Comparison of ENCODE assay signal across 16 cellular contexts in genomic region chr13:59687028-59687427, GRCh38.
DNase-seq lines count a peak whose midpoint lies in the region; ATAC-seq, FAIRE-seq and TF ChIP-seq lines count a peak whose summit lies in the region.
"Had no signal": no experiment of that assay in that cellular context is flagged by ENCODE, and none has a peak within 500 bp of the region (broad histone marks: within the 10 kb centered on the region; RNA-seq: fewer than 3 reads in every experiment).

No MANE protein-coding gene starts in this region.

- peaks cover 2% of the 10 kb centered on the region for H3K27me3 Mint-ChIP-seq in GM23338 (ENCODE audit: insufficient read depth, low read depth, poor library complexity)
- H3K27me3 Mint-ChIP-seq: T-cell had no signal

- H3F3A ChIP-seq in GM23338 (replicated peaks; ENCODE audit: low read depth) = no peaks in the 10 kb centered on the region

- no peak for TF ChIP-seq CTCF in BE2C (IDR thresholded peaks at IDR 0.05; ENCODE audit: low read depth, low read length)
- TF ChIP-seq CTCF in GM23338 (conservative IDR thresholded peaks at IDR 0.05; ENCODE audit: low read depth in 2 of 2) = no peak

- H3K4me1 Mint-ChIP-seq in GM23338 = peaks cover 60% of the 10 kb centered on the region
- H3K4me1 Mint-ChIP-seq: T-cell had no signal

- H3K27ac ChIP-seq in GM23338 (ENCODE audit: low read depth) = no peak overlapping the region
- no peak overlapping the region for H3K27ac ChIP-seq in Karpas-422 (ENCODE audit: low read length)
- H3K27ac ChIP-seq: SJCRH30 had no signal

- H3K4me1 ChIP-seq in BE2C (peaks cover 49% of the 10 kb centered on the region), GM23338 (ENCODE audit: insufficient read depth) (peaks cover 55% of the 10 kb centered on the region), Karpas-422 (ENCODE audit: low read length) (no peaks in the 10 kb centered on the region)
- H3K4me1 ChIP-seq: SJCRH30 had no signal

- no peak overlapping the region for H3K9ac ChIP-seq in Karpas-422 (ENCODE audit: low read length)

- H4K20me1 ChIP-seq in GM23338 (replicated peaks; ENCODE audit: insufficient read depth) = no peaks in the 10 kb centered on the region
- H4K20me1 ChIP-seq in Karpas-422 (ENCODE audit: insufficient read depth, low read depth, low read length) = no peaks in the 10 kb centered on the region

- FAIRE-seq in TTC549 (lab: Jason Lieb, UNC) = peak; percentile 94

- no peaks in the 10 kb centered on the region for H3K9me3 Mint-ChIP-seq in GM23338
- H3K9me3 Mint-ChIP-seq: CD8-positive, alpha-beta T cell; T-cell had no signal

- no peaks in the 10 kb centered on the region for H3K36me3 Mint-ChIP-seq in GM23338 (ENCODE audit: low read depth)
- H3K36me3 Mint-ChIP-seq: CD8-positive, alpha-beta T cell; T-cell had no signal

- H3K27ac Mint-ChIP-seq in GM23338 = peak overlapping the region; percentile 2; the same call in 1 of the 2 replicates
- H3K27ac Mint-ChIP-seq: CD8-positive, alpha-beta T cell; T-cell had no signal

- H3K36me3 ChIP-seq in BE2C (no peaks in the 10 kb centered on the region), GM23338 (ENCODE audit: insufficient read depth) (no peaks in the 10 kb centered on the region), Karpas-422 (ENCODE audit: insufficient read depth, low read length) (no peaks in the 10 kb centered on the region)
- H3K36me3 ChIP-seq: SJCRH30 had no signal

- ATAC-seq in GM23338 (peak; percentile 26; the same call in 2 of the 3 replicates), GM19395 (IDR thresholded peaks at IDR 0.05; ENCODE audit: unreplicated experiment) (no peak), left lobe of liver (no peak), HG03457 (IDR thresholded peaks at IDR 0.05; ENCODE audit: unreplicated experiment) (no peak)
- ATAC-seq: CD8-positive, alpha-beta T cell; T-cell had no signal

- 0 out of 2 replicates have a peak overlapping the region, but pooled peaks have one; percentile 12 for H3K4me2 ChIP-seq in GM23338
- no peak overlapping the region for H3K4me2 ChIP-seq in Karpas-422 (ENCODE audit: low read depth, low read length, poor library complexity, severe bottlenecking)

- DNase-seq in BE2C = peak; percentile 19
- no peak for DNase-seq in GM23338 (ENCODE audit: low spot score)
- DNase-seq in left kidney (ENCODE audit: low read depth, low spot score) = peak; percentile 34
- no peak for DNase-seq in left lobe of liver (ENCODE audit: low spot score)
- no peak for DNase-seq in Karpas-422
- DNase-seq: CD8-positive, alpha-beta T cell; IMR-90; NCI-H146; NCI-H2107; NCI-H510A; RPMI8226; SJCRH30; T-cell had no signal

- H3K9me2 ChIP-seq in GM23338 (ENCODE audit: insufficient read depth) = no peaks in the 10 kb centered on the region
- H3K9me2 ChIP-seq in Karpas-422 (replicated peaks; ENCODE audit: insufficient read depth, low read length) = no peaks in the 10 kb centered on the region

- H3K4me3 Mint-ChIP-seq in GM23338 = no peak overlapping the region
- H3K4me3 Mint-ChIP-seq: CD8-positive, alpha-beta T cell; T-cell had no signal

- H2AFZ ChIP-seq in GM23338 (no peak overlapping the region), Karpas-422 (ENCODE audit: low read length) (no peak overlapping the region)

- H3K9me3 ChIP-seq in BE2C = no peaks in the 10 kb centered on the region
- H3K9me3 ChIP-seq in Karpas-422 (ENCODE audit: low read length) = no peaks in the 10 kb centered on the region
- H3K9me3 ChIP-seq: SJCRH30 had no signal

- H3K27me3 ChIP-seq in BE2C (no peaks in the 10 kb centered on the region), GM23338 (ENCODE audit: insufficient read depth) (no peaks in the 10 kb centered on the region), Karpas-422 (ENCODE audit: low read length) (no peaks in the 10 kb centered on the region)
- H3K27me3 ChIP-seq: SJCRH30 had no signal

- no peak overlapping the region for H3K4me3 ChIP-seq in BE2C (ENCODE audit: low read depth, low read length)
- H3K4me3 ChIP-seq in GM23338 = no peak overlapping the region
- no peak overlapping the region for H3K4me3 ChIP-seq in Karpas-422 (ENCODE audit: low read length)
- H3K4me3 ChIP-seq: SJCRH30 had no signal

- no peaks in the 10 kb centered on the region for H3K79me2 ChIP-seq in GM23338 (replicated peaks; ENCODE audit: insufficient read depth)
- no peaks in the 10 kb centered on the region for H3K79me2 ChIP-seq in Karpas-422 (ENCODE audit: low read length)

TF ChIP-seq in GM23338, 12 proteins besides CTCF, POLR2A, EP300 and RAD21 (continues in another document):
- no peak for TF ChIP-seq REST (IDR thresholded peaks at IDR 0.05; ENCODE audit: unreplicated experiment)
- no peak for TF ChIP-seq EZH2 (IDR thresholded peaks at IDR 0.05; ENCODE audit: low read depth, unreplicated experiment)
- no peak for TF ChIP-seq NANOG (IDR thresholded peaks at IDR 0.05; ENCODE audit: borderline replicate concordance)
- TF ChIP-seq STAT1 (IDR thresholded peaks at IDR 0.05; ENCODE audit: unreplicated experiment) = no peak
- no peak for TF ChIP-seq ZNF331 (CRISPR knock-in tag; IDR thresholded peaks at IDR 0.05; ENCODE audit: low read depth)
- TF ChIP-seq POLR2AphosphoS5 (IDR thresholded peaks at IDR 0.05; ENCODE audit: low read depth) = no peak
- TF ChIP-seq EZH2phosphoT487 (IDR thresholded peaks at IDR 0.05; ENCODE audit: unreplicated experiment) = no peak
- TF ChIP-seq ZNF114 (CRISPR knock-in tag; IDR thresholded peaks at IDR 0.05) = no peak
- TF ChIP-seq ETS1 (IDR thresholded peaks at IDR 0.05) = no peak

Comparison
In these comparisons a context has a peak if more than half of its experiments do, and no peak if none do; other contexts are left out.
1. DNase-seq: peak in BE2C (single experiment) and left kidney (single experiment); none in GM23338 (single experiment), left lobe of liver (single experiment) and Karpas-422 (single experiment).